Comparison of ENCODE assay signal across 9 cellular contexts in genomic region chr6:53792973-53793317, GRCh38. TPM values are rescaled to one million over a fixed set of nuclear protein-coding genes. Genes with fewer than 3 reads are reported as not detected.
A peak's percentile ranks its signal among the peaks of the same experiment; 100 is the strongest.
DNase-seq lines count a peak whose midpoint lies in the region; ATAC-seq, FAIRE-seq and TF ChIP-seq lines count a peak whose summit lies in the region.
"Had no signal": no experiment of that assay in that cellular context is flagged by ENCODE, and none has a peak within 500 bp of the region (broad histone marks: within the 10 kb centered on the region; RNA-seq: fewer than 3 reads in every experiment).

No MANE protein-coding gene starts in this region.

- H2BK12ac ChIP-seq in neuronal stem cell (ENCODE audit: low read length) = no peak overlapping the region

- H4K91ac ChIP-seq in neuronal stem cell (ENCODE audit: low read depth, low read length, poor library complexity) = no peak overlapping the region

- no peak overlapping the region for H3K4ac ChIP-seq in neuronal stem cell (ENCODE audit: low read length)

- CTCF ChIA-PET in PC-9 (lab: Charles Lee) = interaction anchor here (1.0 to 5.0 kb wide), 4 partner anchors 18 to 163 kb away, joined by 3 to 23 read pairs (median 6); no protein-coding TSS in a partner anchor

- H3K23ac ChIP-seq in neuronal stem cell (ENCODE audit: low read depth, low read length, poor library complexity) = no peak overlapping the region

- H2BK120ac ChIP-seq in neuronal stem cell (ENCODE audit: low read depth, low read length) = no peak overlapping the region

- no peaks in the 10 kb centered on the region for H3K79me1 ChIP-seq in neuronal stem cell (ENCODE audit: low read depth, low read length)

- H4K20me1 ChIP-seq in DND-41 (ENCODE audit: insufficient read depth, low read length) = peaks cover 17% of the 10 kb centered on the region; the same call in 1 of the 2 replicates
- H4K20me1 ChIP-seq in PC-9 (ENCODE audit: insufficient read depth) = peaks cover 4% of the 10 kb centered on the region; the same call in 1 of the 2 replicates

- no TSS peak for BruUV-seq in PC-9 (replicated peaks; lab: Mats Ljungman, UMichigan)

- no peak for TF ChIP-seq POLR2A in GM12891 (IDR thresholded peaks at IDR 0.05; ENCODE audit: low read depth, low read length)

- H3K4me3 ChIP-seq in DND-41 (ENCODE audit: low read depth in 1 of 2, low read length in 2 of 2) = no peak overlapping the region
- H3K4me3 ChIP-seq in PC-9 = peak overlapping the region; percentile 86
- H3K4me3 ChIP-seq in neuronal stem cell (ENCODE audit: low read length in 2 of 2) = peak overlapping the region in 1 of 2 donors; percentile 81

- DNase-seq in DND-41 (no peak), PC-9 (no peak), epithelial cell of prostate (ENCODE audit: low read depth, low spot score) (no peak), neuronal stem cell (ENCODE audit: low spot score) (no peak), HT-29 (ENCODE audit: low spot score) (no peak), H4 (ENCODE audit: low spot score) (no peak), GM12891 (ENCODE audit: insufficient read length, low spot score) (no peak)
- no peak for DNase-seq in stimulated activated CD8-positive, alpha-beta memory T cell treated with anti-CD3 and anti-CD28 coated beads, Interleukin-4, amount 100 ng/mL, for 48 hours
- DNase-seq: activated effector memory CD4-positive, alpha-beta T cell treated with Interleukin-2 at 50 U/mL for 16 hours had no signal

- no peak for ATAC-seq in DND-41 (ENCODE audit: insufficient read depth, low read depth)

- FAIRE-seq in GM12891 (lab: Jason Lieb, UNC) = no peak

- no peak overlapping the region for H2BK5ac ChIP-seq in neuronal stem cell (ENCODE audit: low read length)

- peaks cover 16% of the 10 kb centered on the region for H3K9me3 ChIP-seq in DND-41 (ENCODE audit: insufficient read depth, low read length, severe bottlenecking)
- H3K9me3 ChIP-seq in PC-9 (ENCODE audit: insufficient read depth, low read depth) = 0 out of 2 replicates have a peak, but pooled peaks cover 5% of the 10 kb centered on the region
- peaks cover 0 to 3% of the 10 kb centered on the region in 2 donors for H3K9me3 ChIP-seq in neuronal stem cell (replicated peaks in 1 of 2; ENCODE audit: control insufficient read depth in 2 of 2, insufficient read depth in 1 of 2, low read depth in 1 of 2, low read length in 2 of 2)

- peaks cover 19% of the 10 kb centered on the region for H3F3A ChIP-seq in PC-9 (ENCODE audit: insufficient read depth, low read depth)

- no peak overlapping the region for H3K18ac ChIP-seq in neuronal stem cell (ENCODE audit: low read length)

- H3K36me3 ChIP-seq in DND-41 (ENCODE audit: insufficient read depth, low read length) (no peaks in the 10 kb centered on the region; the same call in 1 of the 2 replicates), PC-9 (ENCODE audit: low read depth) (no peaks in the 10 kb centered on the region), neuronal stem cell (replicated peaks in 1 of 2; ENCODE audit: control insufficient read depth in 2 of 2, insufficient read depth in 2 of 2, low read length in 2 of 2) (no peaks in the 10 kb centered on the region)

- peaks cover 34% of the 10 kb centered on the region for H3K79me2 ChIP-seq in DND-41 (ENCODE audit: insufficient read depth, low read length)
- peaks cover 31% of the 10 kb centered on the region for H3K79me2 ChIP-seq in PC-9 (ENCODE audit: low read depth)

- H3K4me2 ChIP-seq in DND-41 (ENCODE audit: insufficient read depth, low read length) = peak overlapping the region; percentile 94
- H3K4me2 ChIP-seq in PC-9 = peak overlapping the region; percentile 85
- H3K4me2 ChIP-seq in neuronal stem cell (ENCODE audit: insufficient read depth, low read length, poor library complexity, severe bottlenecking) = peak overlapping the region; percentile 96

- H2BK15ac ChIP-seq in neuronal stem cell (ENCODE audit: low read length) = no peak overlapping the region

- TF ChIP-seq CTCF in DND-41 (IDR thresholded peaks at IDR 0.05; ENCODE audit: borderline replicate concordance, extremely low read depth, low read length, poor library complexity, severe bottlenecking) = no peak
- no peak for TF ChIP-seq CTCF in PC-9 (conservative IDR thresholded peaks at IDR 0.05)

- no peak overlapping the region for H2AK5ac ChIP-seq in neuronal stem cell (ENCODE audit: low read depth, low read length)

- H3K9ac ChIP-seq in DND-41 (ENCODE audit: low read depth, low read length) (peak overlapping the region; percentile 80; the same call in 1 of the 2 replicates), neuronal stem cell (ENCODE audit: low read depth, low read length, poor library complexity) (no peak overlapping the region)

- H3K14ac ChIP-seq in neuronal stem cell (ENCODE audit: low read length) = no peak overlapping the region

- no peaks in the 10 kb centered on the region for H3K27me3 ChIP-seq in DND-41 (ENCODE audit: insufficient read depth, low read length, poor library complexity)
- no peaks in the 10 kb centered on the region for H3K27me3 ChIP-seq in PC-9 (ENCODE audit: insufficient read depth, low read depth)
- H3K27me3 ChIP-seq in neuronal stem cell (ENCODE audit: control insufficient read depth in 3 of 3, insufficient read depth in 3 of 3, low read depth in 1 of 3, low read length in 3 of 3) = peaks cover 0 to 3% (median 2%) of the 10 kb centered on the region in 3 experiments

- H4K8ac ChIP-seq in neuronal stem cell (ENCODE audit: low read depth, low read length) = no peak overlapping the region

- peaks cover 41% of the 10 kb centered on the region for H3K4me1 ChIP-seq in DND-41 (ENCODE audit: insufficient read depth, low read length)
- H3K4me1 ChIP-seq in PC-9 (replicated peaks; ENCODE audit: insufficient read depth) = peaks cover 31% of the 10 kb centered on the region
- peaks cover 3 to 6% of the 10 kb centered on the region in 2 donors for H3K4me1 ChIP-seq in neuronal stem cell (ENCODE audit: control insufficient read depth in 2 of 2, insufficient read depth in 1 of 2, low read depth in 1 of 2, low read length in 2 of 2)

- no peaks in the 10 kb centered on the region for H3K9me2 ChIP-seq in PC-9 (ENCODE audit: insufficient read depth)

- intact Hi-C loops in PC-9 (cut with micrococcal nuclease; ENCODE audit: unreplicated experiment) = loop anchor here (5.0 to 10.0 kb wide), 4 partner anchors 46 to 298 kb away; partner anchors contain the start of gene GCLC

- no CpG with 5 or more reads among the region's 3 CpGs for WGBS in neuronal stem cell (ENCODE audit: extremely low coverage in 2 of 2, insufficient read length in 2 of 2, insufficient replicate concordance in 1 of 2), 2 donors

- H3K27ac ChIP-seq in DND-41 (ENCODE audit: low read length) (no peak overlapping the region), PC-9 (peak overlapping the region; percentile 70), epithelial cell of prostate (peak overlapping the region; percentile 77), neuronal stem cell (replicated peaks; ENCODE audit: low read length) (no peak overlapping the region)

- peak overlapping the region; percentile 85; the same call in 1 of the 2 replicates for H2AFZ ChIP-seq in DND-41 (ENCODE audit: low read depth, low read length)
- peak overlapping the region; percentile 92 for H2AFZ ChIP-seq in PC-9
- peak overlapping the region; percentile 94 for H2AFZ ChIP-seq in neuronal stem cell (ENCODE audit: low read length)

- POLR2A ChIA-PET in PC-9 (lab: Charles Lee; ENCODE audit: unreplicated experiment) = interaction anchor here (0.6 to 1.2 kb wide), 2 partner anchors 58 to 61 kb away, joined by 6 to 13 read pairs; no protein-coding TSS in a partner anchor

TF ChIP-seq in GM12891, 5 proteins besides CTCF, POLR2A, EP300 and RAD21:
- no peak for TF ChIP-seq PAX5 (IDR thresholded peaks at IDR 0.05; ENCODE audit: insufficient read depth, low read length, severe bottlenecking)
- TF ChIP-seq TAF1 (IDR thresholded peaks at IDR 0.05; ENCODE audit: low read depth, low read length) = no peak

RNA-seq across cellular contexts. Expression of gene LRRC1, which starts 1.9 kb away (rescaled TPM):
- total RNA-seq in PC-9 (2021) = 23.0 and 26.4 TPM in 2 replicates
- polyA plus RNA-seq in neuronal stem cell (2013, experiment 1 of 2) = 7.5 TPM
- 7.4 TPM for polyA plus RNA-seq in neuronal stem cell (2013, experiment 2 of 2)
- 56.7 and 64.0 TPM in 2 replicates for total RNA-seq in HT-29 (2014; rRNA removed; shearing (Covaris generic))
- total RNA-seq in H4 (2014; rRNA removed; shearing (Covaris generic)) = 7.9 and 10.3 TPM in 2 replicates
- 0.22 TPM for polyA plus RNA-seq in GM12891 (2012; ENCODE audit: low read depth, missing spikeins)

Comparison
In these comparisons a context has a peak if more than half of its experiments do, and no peak if none do; other contexts are left out.
1. H3K27ac ChIP-seq: peak in PC-9 (single experiment) and epithelial cell of prostate (single experiment); none in DND-41 (single experiment) and neuronal stem cell (single experiment).
2. Peak in every context shown above with its lines, with median percentiles within 50 percentile points of each other: H2AFZ ChIP-seq and H3K4me2 ChIP-seq.